ENCODE assay signal across 6 cellular contexts in genomic region chr22:50305393-50305657, GRCh38. TPM values are rescaled to one million over a fixed set of nuclear protein-coding genes. Genes with fewer than 3 reads are reported as not detected.
A peak's percentile ranks its signal among the peaks of the same experiment; 100 is the strongest.
DNase-seq lines count a peak whose midpoint lies in the region; ATAC-seq and TF ChIP-seq lines count a peak whose summit lies in the region.

No MANE protein-coding gene starts in this region.

- H3K27me3 ChIP-seq in SJCRH30 (no peaks in the 10 kb centered on the region), foreskin keratinocyte (no peaks in the 10 kb centered on the region), thoracic aorta (replicated peaks; ENCODE audit: insufficient read depth) (no peaks in the 10 kb centered on the region)

- TF ChIP-seq CTCF in foreskin keratinocyte (conservative IDR thresholded peaks at IDR 0.05) (no peak), thoracic aorta (IDR thresholded peaks at IDR 0.05) (no peak)

- H3K4me3 ChIP-seq in SJCRH30: peak overlapping the region; percentile 95
- peak overlapping the region; percentile 96 for H3K4me3 ChIP-seq in thoracic aorta

- H3K4me1 ChIP-seq in SJCRH30: peaks cover 59% of the 10 kb centered on the region
- H3K4me1 ChIP-seq in foreskin keratinocyte: peaks cover 34% of the 10 kb centered on the region
- peaks cover 57 to 78% of the 10 kb centered on the region in 2 donors for H3K4me1 ChIP-seq in thoracic aorta (ENCODE audit: control insufficient read depth in 1 of 2, low read depth in 2 of 2)

- no peaks in the 10 kb centered on the region for H3K9me3 ChIP-seq in SJCRH30 (replicated peaks)
- H3K9me3 ChIP-seq in thoracic aorta: no peaks in the 10 kb centered on the region

- H3K27ac ChIP-seq in SJCRH30 (peak overlapping the region; percentile 82), foreskin keratinocyte (peak overlapping the region; percentile 88), thoracic aorta (peak overlapping the region; percentile 90 to 95)

- no peak for ATAC-seq in foreskin keratinocyte
- no peak for ATAC-seq in thoracic aorta (ENCODE audit: insufficient number of reproducible peaks, low FRiP score, low read depth)
- no peak for ATAC-seq in GM19351 (IDR thresholded peaks at IDR 0.05; ENCODE audit: unreplicated experiment)
- ATAC-seq in HG03139 (IDR thresholded peaks at IDR 0.05; ENCODE audit: unreplicated experiment): no peak

- H3K36me3 ChIP-seq in SJCRH30 (peaks cover 33% of the 10 kb centered on the region), thoracic aorta (no peaks in the 10 kb centered on the region)

- DNase-seq in SJCRH30 (no peak), foreskin keratinocyte (no peak), thoracic aorta (ENCODE audit: low spot score) (no peak), GF-D8 (lab: John Stamatoyannopoulos, UW) (no peak)

RNA-seq across cellular contexts. Expression of gene PLXNB2, which starts 2.1 kb away (rescaled TPM):
- total RNA-seq in SJCRH30 (2014; rRNA removed; shearing (Covaris generic)): 104 and 109 TPM in 2 replicates
- total RNA-seq in foreskin keratinocyte (109 TPM in 2 replicates), thoracic aorta (100 to 1,000 TPM; 169 to 218 TPM)
- 81.8 and 96.0 TPM in 2 replicates for polyA plus RNA-seq in foreskin keratinocyte

RNA-seq across cellular contexts. Expression of gene DENND6B, which starts 21.5 kb away (rescaled TPM):
- 0.08 and 0.18 TPM in 2 replicates for total RNA-seq in SJCRH30 (2014; rRNA removed; shearing (Covaris generic))
- total RNA-seq in foreskin keratinocyte (0.42 and 0.54 TPM in 2 replicates), thoracic aorta (1 to 10 TPM; 4.2 to 6.0 TPM)
- 0.45 and 1.0 TPM in 2 replicates for polyA plus RNA-seq in foreskin keratinocyte

RNA-seq across cellular contexts. Expression of gene MAPK11, which starts 35.1 kb away (rescaled TPM):
- total RNA-seq in SJCRH30 (2014; rRNA removed; shearing (Covaris generic)): 3.2 and 4.2 TPM in 2 replicates
- total RNA-seq in foreskin keratinocyte (4.6 and 6.3 TPM in 2 replicates), thoracic aorta (1 to 10 TPM; 5.8 to 8.8 TPM)
- 6.1 and 8.5 TPM in 2 replicates for polyA plus RNA-seq in foreskin keratinocyte

RNA-seq across cellular contexts. Expression of gene PPP6R2, which starts 37.8 kb away (rescaled TPM):
- 51.6 and 60.6 TPM in 2 replicates for total RNA-seq in SJCRH30 (2014; rRNA removed; shearing (Covaris generic))
- total RNA-seq in foreskin keratinocyte (34.2 and 34.7 TPM in 2 replicates), thoracic aorta (10 to 100 TPM; 61.2 to 73.6 TPM)
- 25.7 and 26.2 TPM in 2 replicates for polyA plus RNA-seq in foreskin keratinocyte

RNA-seq across cellular contexts. Expression of gene MAPK12, which starts 43.8 kb away (rescaled TPM):
- total RNA-seq in SJCRH30 (2014; rRNA removed; shearing (Covaris generic)): 52.0 and 54.0 TPM in 2 replicates
- total RNA-seq in foreskin keratinocyte (13.8 and 20.4 TPM in 2 replicates), thoracic aorta (10 to 100 TPM in 1 of 2 donors, 1 to 10 TPM in 1; 8.9 to 10.4 TPM)
- polyA plus RNA-seq in foreskin keratinocyte: 15.0 and 25.3 TPM in 2 replicates
